ENCODE assay signal across 1 cellular context in genomic region chr22:29011868-29012428, GRCh38.
TF ChIP-seq lines count a peak whose summit lies in the region.

No MANE protein-coding gene starts in this region.

TF ChIP-seq in HepG2, 621 proteins besides CTCF, POLR2A, EP300 and RAD21 (continued from another document):
- TF ChIP-seq ARID2 (CRISPR knock-in tag; IDR thresholded peaks at IDR 0.05; ENCODE audit: borderline replicate concordance) = no peak
- TF ChIP-seq ZBTB10 (CRISPR knock-in tag; IDR thresholded peaks at IDR 0.05; ENCODE audit: borderline replicate concordance) = no peak
- no peak for TF ChIP-seq KLF6 (CRISPR knock-in tag; IDR thresholded peaks at IDR 0.05)
- 0 out of 2 replicates have a peak, but pooled peaks have one; percentile 5 for TF ChIP-seq PHF21A (CRISPR knock-in tag; IDR thresholded peaks at IDR 0.05)
- peak; percentile 55 for TF ChIP-seq HNF4A (CRISPR knock-in tag; IDR thresholded peaks at IDR 0.05)
- TF ChIP-seq POGZ (CRISPR knock-in tag; IDR thresholded peaks at IDR 0.05) = 0 out of 2 replicates have a peak, but pooled peaks have one; percentile 19
- peak; percentile 68 for TF ChIP-seq RBM22 (optimal IDR thresholded peaks at IDR 0.05; ENCODE audit: low read length)
- TF ChIP-seq BCLAF1 (IDR thresholded peaks at IDR 0.05) = no peak
